In the genomic region with DNA sequence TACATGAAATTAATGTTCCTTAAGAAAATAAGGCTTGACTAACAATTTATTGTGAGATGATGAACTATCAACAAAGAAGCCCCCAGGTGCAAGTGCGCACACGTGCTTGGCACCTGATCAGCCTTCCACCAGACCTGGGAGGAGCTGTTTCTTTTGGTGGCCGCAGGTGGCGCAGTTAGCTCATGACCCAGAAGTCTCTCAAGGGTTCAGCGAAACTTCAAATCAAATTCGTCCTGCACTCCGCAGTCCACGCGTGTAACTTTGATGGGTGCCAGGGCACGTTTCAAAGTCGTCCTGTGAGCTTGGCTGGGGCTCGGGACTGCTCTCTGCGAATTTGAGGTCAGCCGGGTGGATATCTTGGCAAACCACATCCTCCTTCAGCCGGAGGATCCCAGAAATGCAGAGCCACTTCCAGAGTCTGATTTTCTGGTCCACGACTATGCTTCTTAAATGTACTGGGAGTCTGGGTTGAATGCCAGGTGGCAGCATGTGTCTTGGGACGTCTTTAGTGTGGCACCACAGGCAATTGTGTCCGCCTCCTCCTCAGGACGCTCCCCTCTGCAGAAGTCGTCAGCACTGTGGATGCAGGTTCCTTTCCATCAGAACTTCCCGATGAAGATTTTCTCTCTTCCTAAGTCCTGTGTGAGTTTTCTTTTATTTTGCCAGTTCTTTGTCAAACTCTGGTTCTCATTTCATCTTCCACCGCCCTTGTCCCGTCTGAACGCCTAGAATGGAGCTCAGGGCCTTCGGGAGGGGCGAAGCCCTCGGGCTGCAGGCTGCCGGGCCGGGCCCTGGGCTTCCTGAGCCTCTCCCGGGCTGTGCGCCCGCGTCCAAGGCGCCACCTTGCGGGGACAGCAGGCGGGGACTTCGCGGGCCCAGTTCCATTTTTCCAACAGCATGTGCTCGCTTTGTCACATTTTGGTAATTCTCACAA, we compare ENCODE assay signal across 8 cellular contexts.
DNase-seq lines count a peak whose midpoint lies in the region; ATAC-seq, FAIRE-seq and TF ChIP-seq lines count a peak whose summit lies in the region.

No MANE protein-coding gene starts in this region.

- no peak overlapping the region for H3K27ac Mint-ChIP-seq in T-helper 17 cell
- no peak overlapping the region for H3K27ac Mint-ChIP-seq in neural progenitor cell

- no peak overlapping the region for H3K18ac ChIP-seq in H1 (ENCODE audit: extremely low read depth, low read length)

- no peaks in the 10 kb centered on the region for H3K36me3 ChIP-seq in H1 (ENCODE audit: control insufficient read depth in 2 of 4, insufficient read depth in 4 of 4, low read length in 3 of 4)
- H3K36me3 ChIP-seq in neural progenitor cell: no peaks in the 10 kb centered on the region

- no peak overlapping the region for H4K8ac ChIP-seq in H1 (ENCODE audit: extremely low read depth, insufficient read depth, low read length)

- H3K9me3 ChIP-seq in T-helper 17 cell (ENCODE audit: control insufficient read depth, low read length, poor library complexity, severe bottlenecking): no peaks in the 10 kb centered on the region
- H3K9me3 ChIP-seq in H1 (ENCODE audit: insufficient read depth in 2 of 2, low read depth in 1 of 2, low read length in 1 of 2): no peaks in the 10 kb centered on the region
- no peaks in the 10 kb centered on the region for H3K9me3 ChIP-seq in neural progenitor cell (ENCODE audit: low read depth)

- peak overlapping the region; percentile 70 for H4K5ac ChIP-seq in H1 (ENCODE audit: insufficient read length, low read depth, low read length)

- no peak overlapping the region for H2BK20ac ChIP-seq in H1 (ENCODE audit: low read length)

- H3K27ac ChIP-seq in H1 (ENCODE audit: low read depth, low read length) (no peak overlapping the region), neural progenitor cell (no peak overlapping the region)

- H2BK12ac ChIP-seq in H1 (ENCODE audit: low read depth, low read length): no peak overlapping the region

- no peak overlapping the region for H2BK15ac ChIP-seq in H1 (ENCODE audit: low read length)

- ATAC-seq in T-helper 17 cell: peak; percentile 52
- no peak for ATAC-seq in HG03457 (IDR thresholded peaks at IDR 0.05; ENCODE audit: unreplicated experiment)

- peaks cover 20% of the 10 kb centered on the region for H3K27me3 Mint-ChIP-seq in T-helper 17 cell
- no peaks in the 10 kb centered on the region for H3K27me3 Mint-ChIP-seq in neural progenitor cell (ENCODE audit: insufficient read depth, low read depth)

- no peaks in the 10 kb centered on the region for H3K79me2 ChIP-seq in H1 (ENCODE audit: control insufficient read depth in 1 of 2, insufficient read depth in 2 of 2, low read length in 2 of 2)
- H3K79me2 ChIP-seq in neural progenitor cell (ENCODE audit: low read depth): no peaks in the 10 kb centered on the region

- H3K23ac ChIP-seq in H1 (ENCODE audit: insufficient read length): no peak overlapping the region

- peak overlapping the region; percentile 98 for H2AFZ ChIP-seq in H1 (ENCODE audit: low read length)
- H2AFZ ChIP-seq in neural progenitor cell (replicated peaks): peak overlapping the region; percentile 69

- H3K4me1 Mint-ChIP-seq in T-helper 17 cell (no peaks in the 10 kb centered on the region), neural progenitor cell (no peaks in the 10 kb centered on the region)

- H4K20me1 ChIP-seq in H1 (replicated peaks in 1 of 2; ENCODE audit: control insufficient read depth in 1 of 2, insufficient read depth in 2 of 2, low read length in 2 of 2) (no peaks in the 10 kb centered on the region), neural progenitor cell (ENCODE audit: low read depth) (no peaks in the 10 kb centered on the region)

- H3K4me3 Mint-ChIP-seq in T-helper 17 cell: peak overlapping the region; percentile 45
- H3K4me3 Mint-ChIP-seq in neural progenitor cell: no peak overlapping the region

- TF ChIP-seq RAD21 in H1 (IDR thresholded peaks at IDR 0.05 in 1 of 2, conservative IDR thresholded peaks at IDR 0.05 in 1 of 2; ENCODE audit: low read depth in 2 of 2, low read length in 2 of 2): peak; percentile 80 to 85

- WGBS in H1 (ENCODE audit: extremely low coverage in 1 of 2, insufficient coverage in 1 of 2, insufficient read length in 1 of 2, insufficient replicate concordance in 2 of 2, low coverage in 1 of 2, low lambda C conversion rate in 2 of 2, missing lambda C conversion rate in 1 of 2), 2 experiments: 53% methylated on average over 39 of the region's 39 CpGs; no CpG with 5 or more reads in 1 of the 2 experiments

- TF ChIP-seq CTCF in H1 (IDR thresholded peaks at IDR 0.05; ENCODE audit: control extremely low read depth in 1 of 3, insufficient read depth in 1 of 3, low read depth in 1 of 3, low read length in 3 of 3) (peak; percentile 78 to 95 (median 81)), neural progenitor cell (IDR thresholded peaks at IDR 0.05) (peak; percentile 84)

- peaks cover 10% of the 10 kb centered on the region for H3K9me3 Mint-ChIP-seq in neural progenitor cell

- H3K4me2 ChIP-seq in H1 (ENCODE audit: insufficient read depth in 1 of 2, low read depth in 2 of 2, low read length in 2 of 2): peak overlapping the region in 1 of 2 experiments; percentile 17; a peak in 1 of 4 replicates
- H3K4me2 ChIP-seq in neural progenitor cell: no peak overlapping the region

- no peak overlapping the region for H4K91ac ChIP-seq in H1 (replicated peaks; ENCODE audit: insufficient read length, low read length)

- no peak overlapping the region for H2AK5ac ChIP-seq in H1 (ENCODE audit: low read depth, low read length)

- no peaks in the 10 kb centered on the region for H3K79me1 ChIP-seq in H1 (ENCODE audit: low read depth, low read length)

- H3K36me3 Mint-ChIP-seq in T-helper 17 cell (ENCODE audit: low read depth) (no peaks in the 10 kb centered on the region), neural progenitor cell (no peaks in the 10 kb centered on the region)

- no peaks in the 10 kb centered on the region for H3K23me2 ChIP-seq in H1 (ENCODE audit: low read depth, low read length)

- CTCF ChIA-PET in H1 (lab: Charles Lee; ENCODE audit: partially characterized antibody): interaction anchor here (0.6 to 3.8 kb wide), 54 partner anchors 8 to 1075 kb away, joined by 3 to 41 read pairs (median 4); no protein-coding TSS in a partner anchor

- no peak for TF ChIP-seq EP300 in H1 (IDR thresholded peaks at IDR 0.05; ENCODE audit: borderline replicate concordance in 1 of 2, low read depth in 2 of 2, low read length in 2 of 2)

- H3K27me3 ChIP-seq in H1 (replicated peaks in 1 of 4; ENCODE audit: control insufficient read depth in 3 of 4, extremely low read depth in 1 of 4, insufficient read depth in 3 of 4, low read length in 3 of 4) (peaks cover 0 to 4% (median 2%) of the 10 kb centered on the region in 4 experiments; a peak in 2 of 7 replicates), neural progenitor cell (no peaks in the 10 kb centered on the region)

- no peaks in the 10 kb centered on the region for H3F3A ChIP-seq in neural progenitor cell (ENCODE audit: low read depth)

- no peak overlapping the region for H3K14ac ChIP-seq in H1 (ENCODE audit: insufficient read length)

- DNase-seq in EH (ENCODE audit: low read depth) (peak; percentile 48), T-helper 17 cell (peak in 1 of 3 donors; percentile 12), H1 (ENCODE audit: low read depth in 1 of 2, low spot score in 2 of 2) (peak; percentile 47 to 89), neural progenitor cell (ENCODE audit: low spot score) (peak; percentile 79), LoVo (ENCODE audit: low spot score) (no peak), NCI-H82 (lab: John Stamatoyannopoulos, UW) (no peak), NCI-H146 treated with DMSO at 0.1 percent for 48 hours (lab: John Stamatoyannopoulos, UW; ENCODE audit: unreplicated experiment) (no peak)

- H3K4me3 ChIP-seq in H1 (ENCODE audit: extremely low read depth in 1 of 4, insufficient read depth in 2 of 4, low read depth in 3 of 4, low read length in 4 of 4): no peak overlapping the region
- H3K4me3 ChIP-seq in neural progenitor cell: no peak overlapping the region

- peak; percentile 78 for FAIRE-seq in H1 (lab: Jason Lieb, UNC)

- H3K9ac ChIP-seq in H1 (replicated peaks in 1 of 4; ENCODE audit: extremely low read depth in 1 of 4, low read depth in 3 of 4, low read length in 3 of 4) (no peak overlapping the region), neural progenitor cell (no peak overlapping the region)

- H2BK5ac ChIP-seq in H1 (ENCODE audit: low read depth, low read length): no peak overlapping the region

- H3K56ac ChIP-seq in H1 (replicated peaks; ENCODE audit: insufficient read length, low read depth, low read length): no peak overlapping the region

- POLR2A ChIA-PET in H1 (lab: Charles Lee; ENCODE audit: partially characterized antibody): interaction anchor here (0.8 to 1.7 kb wide), 3 partner anchors 11 to 119 kb away, joined by 3 to 4 read pairs (median 3); no protein-coding TSS in a partner anchor

- no peak for TF ChIP-seq POLR2A in H1 (IDR thresholded peaks at IDR 0.05; ENCODE audit: control extremely low read depth in 1 of 2, low read depth in 2 of 2, low read length in 2 of 2)

- H2BK120ac ChIP-seq in H1 (replicated peaks; ENCODE audit: low read depth, low read length): no peak overlapping the region

- H3K4ac ChIP-seq in H1 (replicated peaks; ENCODE audit: insufficient read length, low read depth, low read length): no peak overlapping the region

- peaks cover 0 to 4% (median 0%) of the 10 kb centered on the region in 4 experiments; a peak in 1 of 7 replicates for H3K4me1 ChIP-seq in H1 (replicated peaks in 1 of 4; ENCODE audit: control insufficient read depth in 3 of 4, insufficient read depth in 4 of 4, low read length in 3 of 4)
- H3K4me1 ChIP-seq in neural progenitor cell: no peaks in the 10 kb centered on the region

TF ChIP-seq in H1, 55 proteins besides CTCF, POLR2A, EP300 and RAD21 (continues in another document):
- TF ChIP-seq SIX5 (IDR thresholded peaks at IDR 0.05; ENCODE audit: low read depth, low read length): no peak
- peak; percentile 87 for TF ChIP-seq E2F6 (IDR thresholded peaks at IDR 0.05)
- TF ChIP-seq SIN3A (conservative IDR thresholded peaks at IDR 0.05 in 1 of 2, IDR thresholded peaks at IDR 0.05 in 1 of 2; ENCODE audit: low read depth in 1 of 2, low read length in 2 of 2): 0 out of 4 replicates have a peak, but pooled peaks of 1 of the 2 experiments have one; percentile 26
- no peak for TF ChIP-seq SP1 (IDR thresholded peaks at IDR 0.05; ENCODE audit: low read depth, low read length)
- TF ChIP-seq CREB1 (IDR thresholded peaks at IDR 0.05): no peak; the same call in 1 of the 2 replicates
- no peak for TF ChIP-seq MAFK (IDR thresholded peaks at IDR 0.05; ENCODE audit: low read depth, low read length)
- 0 out of 2 replicates have a peak, but pooled peaks have one; percentile 39 for TF ChIP-seq YY1 (IDR thresholded peaks at IDR 0.05; ENCODE audit: low read depth, low read length)
- TF ChIP-seq TBP (IDR thresholded peaks at IDR 0.05; ENCODE audit: low read depth, low read length): 0 out of 2 replicates have a peak, but pooled peaks have one; percentile 9

Comparison
In these comparisons a context has a peak if more than half of its experiments do, and no peak if none do; other contexts are left out.
1. DNase-seq: peak in EH (single experiment), H1 (2 of 2) and neural progenitor cell (single experiment); none in LoVo (single experiment), NCI-H82 (single experiment) and NCI-H146 treated with DMSO at 0.1 percent for 48 hours (single experiment).